11 cellular contexts compared by ENCODE assay signal in genomic region chr13:44068737-44069136, GRCh38.
DNase-seq lines count a peak whose midpoint lies in the region; ATAC-seq, FAIRE-seq and TF ChIP-seq lines count a peak whose summit lies in the region.
"Had no signal": no experiment of that assay in that cellular context is flagged by ENCODE, and none has a peak within 500 bp of the region (broad histone marks: within the 10 kb centered on the region; RNA-seq: fewer than 3 reads in every experiment).

No MANE protein-coding gene starts in this region.

- POLR2A ChIA-PET in AG04450 (lab: Yijun Ruan, JAX), result no interaction called here

- no peaks in the 10 kb centered on the region for H4K20me1 ChIP-seq in astrocyte (ENCODE audit: insufficient read depth, low read length)

- H3K36me3 ChIP-seq in astrocyte (ENCODE audit: insufficient read depth, low read length), result no peaks in the 10 kb centered on the region

- H3K27me3 Mint-ChIP-seq in astrocyte (ENCODE audit: low read depth, unreplicated experiment), result no peaks in the 10 kb centered on the region

- peak overlapping the region; percentile 83 for H3K27ac Mint-ChIP-seq in astrocyte (ENCODE audit: unreplicated experiment)
- H3K27ac Mint-ChIP-seq: CD4-positive, CD25-positive, alpha-beta regulatory T cell; endodermal cell; memory B cell had no signal

- H3K36me3 Mint-ChIP-seq in astrocyte (ENCODE audit: low read depth, unreplicated experiment), result no peaks in the 10 kb centered on the region
- H3K36me3 Mint-ChIP-seq: CD4-positive, CD25-positive, alpha-beta regulatory T cell; memory B cell had no signal

- H3K27ac ChIP-seq in AG04450 (ENCODE audit: low read depth, low read length) (no peak overlapping the region), astrocyte (ENCODE audit: low read depth, low read length) (peak overlapping the region; percentile 77)

- FAIRE-seq in astrocyte (lab: Jason Lieb, UNC) (no peak), islet of Langerhans (lab: Jason Lieb, UNC) (peak; percentile 99)

- no peaks in the 10 kb centered on the region for H3K27me3 ChIP-seq in AG04450 (ENCODE audit: control insufficient read depth, insufficient read depth, low read length)
- no peaks in the 10 kb centered on the region for H3K27me3 ChIP-seq in astrocyte (ENCODE audit: insufficient read depth, low read length)

- peaks cover 12% of the 10 kb centered on the region for H3K4me1 Mint-ChIP-seq in astrocyte (ENCODE audit: low read depth, unreplicated experiment)
- H3K4me1 Mint-ChIP-seq: CD4-positive, CD25-positive, alpha-beta regulatory T cell; memory B cell had no signal

- H3K4me2 ChIP-seq in astrocyte (ENCODE audit: low read length), result peak overlapping the region; percentile 56

- no peak for TF ChIP-seq CTCF in AG04450 (IDR thresholded peaks at IDR 0.05; ENCODE audit: low read depth, low read length)
- TF ChIP-seq CTCF in astrocyte (IDR thresholded peaks at IDR 0.05; ENCODE audit: insufficient read depth, low read depth, low read length), result no peak

- peaks cover 9% of the 10 kb centered on the region for H3K4me1 ChIP-seq in astrocyte (ENCODE audit: insufficient read depth, low read length)

- H3K4me3 Mint-ChIP-seq in astrocyte (ENCODE audit: unreplicated experiment), result no peak overlapping the region
- H3K4me3 Mint-ChIP-seq: CD4-positive, CD25-positive, alpha-beta regulatory T cell; endodermal cell; memory B cell had no signal

- H3K9me3 ChIP-seq in AG04450 (ENCODE audit: control insufficient read depth, insufficient read depth, low read length), result no peaks in the 10 kb centered on the region
- no peaks in the 10 kb centered on the region for H3K9me3 ChIP-seq in astrocyte (ENCODE audit: insufficient read depth, low read depth, low read length)

- DNase-seq in AG04450 (ENCODE audit: low read depth, low spot score) (peak; percentile 39), HPDE6-E6E7 (ENCODE audit: extremely low spot score) (peak; percentile 9), astrocyte (ENCODE audit: low read depth) (peak; percentile 82)
- no peak for DNase-seq in stimulated activated CD4-positive, alpha-beta T cell treated with anti-CD3 and anti-CD28 coated beads, Interleukin-2, amount 100 ng/mL, for 24 hours
- DNase-seq: CD4-positive, CD25-positive, alpha-beta regulatory T cell; endodermal cell had no signal

- H2AFZ ChIP-seq in astrocyte (ENCODE audit: low read depth, low read length), result no peak overlapping the region

- CTCF ChIA-PET in AG04450 (lab: Charles Lee), result no interaction called here

- peak overlapping the region; percentile 51 for H3K9ac ChIP-seq in astrocyte (ENCODE audit: low read length)

- ATAC-seq in GM19463 (IDR thresholded peaks at IDR 0.05; ENCODE audit: unreplicated experiment), result no peak
- no peak for ATAC-seq in HG02970 (IDR thresholded peaks at IDR 0.05; ENCODE audit: low FRiP score, unreplicated experiment)
- ATAC-seq in HG03432 (IDR thresholded peaks at IDR 0.05; ENCODE audit: unreplicated experiment), result no peak

- no peak overlapping the region for H3K4me3 ChIP-seq in AG04450 (ENCODE audit: low read depth, low read length)
- no peak overlapping the region for H3K4me3 ChIP-seq in astrocyte (ENCODE audit: insufficient read depth, low read depth, low read length)

- peaks cover 7% of the 10 kb centered on the region for H3K9me3 Mint-ChIP-seq in astrocyte (ENCODE audit: unreplicated experiment)

- H3K79me2 ChIP-seq in astrocyte (ENCODE audit: insufficient read depth, low read length), result no peaks in the 10 kb centered on the region

Comparison
In these comparisons a context has a peak if more than half of its experiments do, and no peak if none do; other contexts are left out.
1. DNase-seq: peak in AG04450 (single experiment), HPDE6-E6E7 (single experiment) and astrocyte (single experiment); none in stimulated activated CD4-positive, alpha-beta T cell treated with anti-CD3 and anti-CD28 coated beads, Interleukin-2, amount 100 ng/mL, for 24 hours (0 of 2).